In genomic region chr3:59812188-59812587, GRCh38 we compare ENCODE assay signal across 22 cellular contexts.
DNase-seq lines count a peak whose midpoint lies in the region; ATAC-seq and TF ChIP-seq lines count a peak whose summit lies in the region.
"Had no signal": no experiment of that assay in that cellular context is flagged by ENCODE, and none has a peak within 500 bp of the region (broad histone marks: within the 10 kb centered on the region; RNA-seq: fewer than 3 reads in every experiment).

No MANE protein-coding gene starts in this region.

- no peaks in the 10 kb centered on the region for H3K79me1 ChIP-seq in IMR-90 (ENCODE audit: low read depth in 1 of 2, low read length in 2 of 2)
- no peaks in the 10 kb centered on the region for H3K79me1 ChIP-seq in neuronal stem cell (ENCODE audit: low read depth, low read length)

- H2AK5ac ChIP-seq in IMR-90 (ENCODE audit: low read depth, low read length) = peak overlapping the region; percentile 95
- peak overlapping the region; percentile 27 for H2AK5ac ChIP-seq in neuronal stem cell (ENCODE audit: low read depth, low read length)

- H3K14ac ChIP-seq in IMR-90 (replicated peaks; ENCODE audit: low read depth, low read length) = peak overlapping the region; percentile 83
- no peak overlapping the region for H3K14ac ChIP-seq in neuronal stem cell (ENCODE audit: low read length)

- H2AFZ ChIP-seq in IMR-90 (replicated peaks; ENCODE audit: low read length, poor library complexity) (peak overlapping the region; percentile 27), neuronal stem cell (ENCODE audit: low read length) (no peak overlapping the region)

- H3K18ac ChIP-seq in IMR-90 (ENCODE audit: low read depth, low read length) (peak overlapping the region; percentile 86), neuronal stem cell (ENCODE audit: low read length) (no peak overlapping the region)

- peak overlapping the region; percentile 91 for H2BK120ac ChIP-seq in IMR-90 (ENCODE audit: low read depth, low read length)
- H2BK120ac ChIP-seq in neuronal stem cell (ENCODE audit: low read depth, low read length) = no peak overlapping the region

- H2BK15ac ChIP-seq in IMR-90 (ENCODE audit: low read depth, low read length) = peak overlapping the region; percentile 29; the same call in 2 of the 3 replicates
- H2BK15ac ChIP-seq in neuronal stem cell (ENCODE audit: low read length) = no peak overlapping the region

- H3K9me1 ChIP-seq in IMR-90 (ENCODE audit: insufficient read depth, low read length) = peaks cover 11% of the 10 kb centered on the region

- H3K4me1 ChIP-seq in BLaER1 treated with 17β-estradiol and CSF1 and Interleukin-3, amounts not matched to agents 10 nM and 100 nM = peaks cover 10 to 29% (median 19%) of the 10 kb centered on the region in 10 experiments; a peak in 18 of 20 replicates
- H3K4me1 ChIP-seq in IMR-90 (ENCODE audit: control insufficient read depth, insufficient read depth, low read length) = peaks cover 11% of the 10 kb centered on the region
- peaks cover 0 to 6% of the 10 kb centered on the region in 2 donors for H3K4me1 ChIP-seq in neuronal stem cell (ENCODE audit: control insufficient read depth in 2 of 2, insufficient read depth in 1 of 2, low read depth in 1 of 2, low read length in 2 of 2)
- H3K4me1 ChIP-seq in A673 (ENCODE audit: insufficient read depth, low read length, poor library complexity, severe bottlenecking) = peaks cover 7% of the 10 kb centered on the region
- H3K4me1 ChIP-seq: thyroid gland had no signal

- no peak overlapping the region for H2BK12ac ChIP-seq in neuronal stem cell (ENCODE audit: low read length)

- H3K23ac ChIP-seq in IMR-90 (ENCODE audit: low read depth, low read length) (peak overlapping the region; percentile 68; the same call in 1 of the 2 replicates), neuronal stem cell (ENCODE audit: low read depth, low read length, poor library complexity) (no peak overlapping the region)

- no peak overlapping the region for H3K4me3 ChIP-seq in BLaER1 treated with 17β-estradiol and CSF1 and Interleukin-3, amounts not matched to agents 10 nM and 100 nM
- no peak overlapping the region for H3K4me3 ChIP-seq in IMR-90 (ENCODE audit: insufficient read depth, low read depth, low read length)
- no peak overlapping the region for H3K4me3 ChIP-seq in neuronal stem cell (ENCODE audit: low read length in 2 of 2)
- no peak overlapping the region for H3K4me3 ChIP-seq in A673 (ENCODE audit: low read depth, low read length, poor library complexity, severe bottlenecking)
- H3K4me3 ChIP-seq: stomach, thyroid gland had no signal

- DNase-seq in IMR-90 = no peak
- DNase-seq in astrocyte of the hippocampus (ENCODE audit: low read depth, low spot score) = peak; percentile 10
- DNase-seq in neuronal stem cell (ENCODE audit: low spot score) = no peak
- DNase-seq in A673 (ENCODE audit: low spot score) = no peak
- no peak for DNase-seq in GM19238 (ENCODE audit: insufficient read length, low spot score)
- DNase-seq: activated CD4-positive, CD25-positive, alpha-beta regulatory T cell; activated effector memory CD4-positive, alpha-beta T cell treated with anti-CD3 and anti-CD28 coated beads, Interleukin-2, amount 50 U/mL, for 16 hours; activated naive CD8-positive, alpha-beta T cell treated with anti-CD3 and anti-CD28 coated beads for 36 hours; aorta; caudate nucleus; dermis blood vessel endothelial cell; Kasumi-1; NCI-H1694; NCI-H2171 treated with DMSO at 0.1 percent for 48 hours; NCI-H510A treated with DMSO at 0.1 percent for 48 hours; nucleus accumbens; SIG-M5; stomach; thyroid gland had no signal

- no peak overlapping the region for H3K9ac ChIP-seq in BLaER1 treated with 17β-estradiol and CSF1 and Interleukin-3, amounts not matched to agents 10 nM and 100 nM
- H3K9ac ChIP-seq in IMR-90 (ENCODE audit: low read depth, low read length) (no peak overlapping the region), neuronal stem cell (ENCODE audit: low read depth, low read length, poor library complexity) (no peak overlapping the region)

- no peaks in the 10 kb centered on the region for H3K27me3 ChIP-seq in BLaER1 treated with 17β-estradiol and CSF1 and Interleukin-3, amounts not matched to agents 10 nM and 100 nM
- no peaks in the 10 kb centered on the region for H3K27me3 ChIP-seq in IMR-90 (ENCODE audit: control insufficient read depth, insufficient read depth, low read length)
- H3K27me3 ChIP-seq in neuronal stem cell (ENCODE audit: control insufficient read depth in 3 of 3, insufficient read depth in 3 of 3, low read depth in 1 of 3, low read length in 3 of 3) = no peaks in the 10 kb centered on the region
- H3K27me3 ChIP-seq in A673 (replicated peaks; ENCODE audit: insufficient read depth, low read depth, low read length, poor library complexity) = no peaks in the 10 kb centered on the region
- H3K27me3 ChIP-seq: stomach, thyroid gland had no signal

- intact Hi-C loops in IMR-90 (cut with micrococcal nuclease) = loop anchor here (5.0 kb wide), 1 partner anchor 180 kb away; no protein-coding TSS in a partner anchor
- intact Hi-C loops in A673 (cut with micrococcal nuclease; ENCODE audit: unreplicated experiment) = no loop called here

- no peak overlapping the region for H3K27ac ChIP-seq in BLaER1 treated with 17β-estradiol and CSF1 and Interleukin-3, amounts not matched to agents 10 nM and 100 nM
- H3K27ac ChIP-seq in IMR-90 (ENCODE audit: insufficient read depth, low read length) = peak overlapping the region; percentile 31; the same call in 1 of the 2 replicates
- H3K27ac ChIP-seq in neuronal stem cell (replicated peaks; ENCODE audit: low read length) = no peak overlapping the region
- H3K27ac ChIP-seq in A673 (ENCODE audit: low read depth, low read length, poor library complexity, severe bottlenecking) = no peak overlapping the region
- H3K27ac ChIP-seq: thyroid gland had no signal

- BruUV-seq in IMR-90 (replicated peaks; lab: Mats Ljungman, UMichigan) = no TSS peak
- no TSS peak for BruUV-seq in A673 (replicated peaks; lab: Mats Ljungman, UMichigan)

- POLR2A ChIA-PET in IMR-90 (lab: Charles Lee; ENCODE audit: unreplicated experiment) = no interaction called here
- POLR2A ChIA-PET in A673 (lab: Charles Lee; ENCODE audit: low non-redundant PET) = no interaction called here

- CTCF ChIA-PET in IMR-90 (lab: Yijun Ruan, JAX) = no interaction called here
- CTCF ChIA-PET in A673 (lab: Charles Lee) = no interaction called here

- in situ Hi-C loops in IMR-90 (cut with MboI; ENCODE audit: low sequenced_read_pairs) = loop anchor here (25.0 kb wide), 2 partner anchors 825 to 1175 kb away; no protein-coding TSS in a partner anchor

- peak overlapping the region; percentile 33 to 72 for H4K8ac ChIP-seq in IMR-90 (ENCODE audit: low read depth in 2 of 2, low read length in 2 of 2)
- no peak overlapping the region for H4K8ac ChIP-seq in neuronal stem cell (ENCODE audit: low read depth, low read length)

- H4K5ac ChIP-seq in IMR-90 (ENCODE audit: low read depth, low read length) = peak overlapping the region; percentile 76

- H2AK9ac ChIP-seq in IMR-90 (replicated peaks; ENCODE audit: low read depth, low read length, poor library complexity) = peak overlapping the region; percentile 30

- TF ChIP-seq CTCF in IMR-90 (conservative IDR thresholded peaks at IDR 0.05; ENCODE audit: low read depth, low read length) (no peak), A673 (conservative IDR thresholded peaks at IDR 0.05; ENCODE audit: low read depth, low read length) (no peak)

- no peak for ATAC-seq in IMR-90 (ENCODE audit: low read depth)
- no peak for ATAC-seq in HG02610 (IDR thresholded peaks at IDR 0.05; ENCODE audit: unreplicated experiment)
- ATAC-seq: HepG2 had no signal

- peak overlapping the region; percentile 83 for H4K91ac ChIP-seq in IMR-90 (ENCODE audit: insufficient read depth, low read depth, low read length)
- H4K91ac ChIP-seq in neuronal stem cell (ENCODE audit: low read depth, low read length, poor library complexity) = no peak overlapping the region

- no peaks in the 10 kb centered on the region for H4K20me1 ChIP-seq in BLaER1 treated with 17β-estradiol and CSF1 and Interleukin-3, amounts not matched to agents 10 nM and 100 nM
- H4K20me1 ChIP-seq in IMR-90 (ENCODE audit: insufficient read depth, low read length) = no peaks in the 10 kb centered on the region

- peak overlapping the region; percentile 92 for H3K4ac ChIP-seq in IMR-90 (ENCODE audit: low read depth, low read length)
- no peak overlapping the region for H3K4ac ChIP-seq in neuronal stem cell (ENCODE audit: low read length)

- H2BK5ac ChIP-seq in IMR-90 (ENCODE audit: low read depth, low read length, poor library complexity, severe bottlenecking) (peak overlapping the region; percentile 60), neuronal stem cell (ENCODE audit: low read length) (no peak overlapping the region)

- no peak for TF ChIP-seq RAD21 in IMR-90 (IDR thresholded peaks at IDR 0.05; ENCODE audit: low read length)

- peak overlapping the region; percentile 93 for H2BK20ac ChIP-seq in IMR-90 (ENCODE audit: low read depth, low read length)

- H3K9me3 ChIP-seq in BLaER1 treated with 17β-estradiol and CSF1 and Interleukin-3, amounts not matched to agents 10 nM and 100 nM (replicated peaks in 1 of 11) = no peaks in the 10 kb centered on the region
- H3K9me3 ChIP-seq in IMR-90 (ENCODE audit: control insufficient read depth, insufficient read depth, low read length) (no peaks in the 10 kb centered on the region), neuronal stem cell (replicated peaks in 1 of 2; ENCODE audit: control insufficient read depth in 2 of 2, insufficient read depth in 1 of 2, low read depth in 1 of 2, low read length in 2 of 2) (no peaks in the 10 kb centered on the region), A673 (ENCODE audit: low read depth, low read length, poor library complexity, severe bottlenecking) (no peaks in the 10 kb centered on the region)
- H3K9me3 ChIP-seq: stomach, thyroid gland had no signal

- no peak overlapping the region for H3K56ac ChIP-seq in IMR-90 (ENCODE audit: extremely low read depth, insufficient read depth, low read length)

- no peaks in the 10 kb centered on the region for H3K36me3 ChIP-seq in BLaER1 treated with 17β-estradiol and CSF1 and Interleukin-3, amounts not matched to agents 10 nM and 100 nM
- H3K36me3 ChIP-seq in IMR-90 (ENCODE audit: control insufficient read depth, insufficient read depth, low read length) (no peaks in the 10 kb centered on the region), neuronal stem cell (replicated peaks in 1 of 2; ENCODE audit: control insufficient read depth in 2 of 2, insufficient read depth in 2 of 2, low read length in 2 of 2) (no peaks in the 10 kb centered on the region), A673 (ENCODE audit: insufficient read depth, low read length, poor library complexity, severe bottlenecking) (no peaks in the 10 kb centered on the region)
- H3K36me3 ChIP-seq: stomach, thyroid gland had no signal

- TF ChIP-seq POLR2A in IMR-90 (IDR thresholded peaks at IDR 0.05; ENCODE audit: low read depth, low read length) = no peak

- no CpG with 5 or more reads among the region's 4 CpGs for WGBS in IMR-90 (ENCODE audit: extremely low coverage in 2 of 2, insufficient read length in 1 of 2), 2 experiments
- no CpG with 5 or more reads among the region's 4 CpGs for WGBS in neuronal stem cell (ENCODE audit: extremely low coverage in 2 of 2, insufficient read length in 2 of 2, insufficient replicate concordance in 1 of 2), 2 donors

- peak overlapping the region in 7 of 11 experiments; percentile 10 to 45 (median 39); a peak in 10 of 22 replicates for H3K4me2 ChIP-seq in BLaER1 treated with 17β-estradiol and CSF1 and Interleukin-3, amounts not matched to agents 10 nM and 100 nM
- H3K4me2 ChIP-seq in IMR-90 (ENCODE audit: low read depth, low read length) = no peak overlapping the region
- no peak overlapping the region for H3K4me2 ChIP-seq in neuronal stem cell (ENCODE audit: insufficient read depth, low read length, poor library complexity, severe bottlenecking)

- dilution Hi-C loops in IMR-90 (cut with HindIII; ENCODE audit: low sequenced_read_pairs, unreplicated experiment) = no loop called here

Comparison
In these comparisons a context has a peak if more than half of its experiments do, and no peak if none do; other contexts are left out.
1. H3K4me2 ChIP-seq: peak in BLaER1 treated with 17β-estradiol and CSF1 and Interleukin-3, amounts not matched to agents 10 nM and 100 nM (7 of 11); none in IMR-90 (single experiment) and neuronal stem cell (single experiment).